16 cellular contexts compared by ENCODE assay signal in genomic region chr9:127231666-127232065, GRCh38. TPM values are rescaled to one million over a fixed set of nuclear protein-coding genes. Genes with fewer than 3 reads are reported as not detected.
DNase-seq lines count a peak whose midpoint lies in the region; ATAC-seq and TF ChIP-seq lines count a peak whose summit lies in the region.
"Had no signal": no experiment of that assay in that cellular context is flagged by ENCODE, and none has a peak within 500 bp of the region (broad histone marks: within the 10 kb centered on the region; RNA-seq: fewer than 3 reads in every experiment).

No MANE protein-coding gene starts in this region.

- no peak overlapping the region for H3K4me3 ChIP-seq in fibroblast of mammary gland (ENCODE audit: control insufficient read depth, low read depth, low read length)
- H3K4me3 ChIP-seq: BLaER1 treated with 17β-estradiol and CSF1 and Interleukin-3, amounts not matched to agents 10 nM and 100 nM had no signal

- H3K36me3 Mint-ChIP-seq in WTC11: no peaks in the 10 kb centered on the region
- H3K36me3 Mint-ChIP-seq: CD8-positive, alpha-beta T cell had no signal

- peaks cover 4% of the 10 kb centered on the region for H3K27me3 Mint-ChIP-seq in WTC11 (ENCODE audit: low read depth)
- H3K27me3 Mint-ChIP-seq: B cell had no signal

- DNase-seq in WTC11 (ENCODE audit: low spot score): no peak
- DNase-seq in amniotic epithelial cell (ENCODE audit: low read depth): peak; percentile 36
- DNase-seq in fibroblast of mammary gland (ENCODE audit: low read depth): peak; percentile 21
- DNase-seq in SIG-M5 treated with dmso at 0.1 percent for 504 hours (lab: John Stamatoyannopoulos, UW; ENCODE audit: unreplicated experiment): no peak
- DNase-seq in activated naive CD4-positive, alpha-beta T cell treated with anti-CD3 and anti-CD28 coated beads, Interleukin-2, amount 50 U/mL, for 16 hours: no peak
- DNase-seq in AG08396 (ENCODE audit: low spot score): no peak
- DNase-seq: ACHN; AML-193; Caco-2; Calu3; CD4-positive, alpha-beta T cell; CD8-positive, alpha-beta T cell; DMS79 treated with DMSO at 0.1 percent for 48 hours; GF-D8 had no signal

- H3K9me3 Mint-ChIP-seq in WTC11: no peaks in the 10 kb centered on the region
- H3K9me3 Mint-ChIP-seq: CD4-positive, alpha-beta T cell; CD8-positive, alpha-beta T cell had no signal

- POLR2A ChIA-PET in WTC11 (lab: Charles Lee): no interaction called here

- TF ChIP-seq CTCF in WTC11 (IDR thresholded peaks at IDR 0.05) (no peak), fibroblast of mammary gland (conservative IDR thresholded peaks at IDR 0.05; ENCODE audit: control insufficient read depth, insufficient read depth, low read depth, low read length) (no peak)

- ATAC-seq in WTC11: no peak
- ATAC-seq: CD8-positive, alpha-beta T cell had no signal

- H3K4me1 Mint-ChIP-seq in WTC11: peaks cover 5% of the 10 kb centered on the region

- no peak overlapping the region for H3K4me3 Mint-ChIP-seq in WTC11
- H3K4me3 Mint-ChIP-seq: B cell; CD4-positive, alpha-beta T cell; CD8-positive, alpha-beta T cell had no signal

- peak overlapping the region; percentile 63; the same call in 1 of the 2 replicates for H3K27ac Mint-ChIP-seq in WTC11
- H3K27ac Mint-ChIP-seq: B cell; CD4-positive, alpha-beta T cell; CD8-positive, alpha-beta T cell had no signal

- CTCF ChIA-PET in WTC11 (lab: Charles Lee): no interaction called here

TF ChIP-seq in WTC11, 78 proteins besides CTCF, POLR2A, EP300 and RAD21:
- no peak for TF ChIP-seq ZNF232 (CRISPR knock-in tag; IDR thresholded peaks at IDR 0.05)
- no peak for TF ChIP-seq ELF4 (CRISPR knock-in tag; IDR thresholded peaks at IDR 0.05; ENCODE audit: low read depth)
- TF ChIP-seq HMGXB4 (CRISPR knock-in tag; IDR thresholded peaks at IDR 0.05): no peak
- TF ChIP-seq, protein P1, sequence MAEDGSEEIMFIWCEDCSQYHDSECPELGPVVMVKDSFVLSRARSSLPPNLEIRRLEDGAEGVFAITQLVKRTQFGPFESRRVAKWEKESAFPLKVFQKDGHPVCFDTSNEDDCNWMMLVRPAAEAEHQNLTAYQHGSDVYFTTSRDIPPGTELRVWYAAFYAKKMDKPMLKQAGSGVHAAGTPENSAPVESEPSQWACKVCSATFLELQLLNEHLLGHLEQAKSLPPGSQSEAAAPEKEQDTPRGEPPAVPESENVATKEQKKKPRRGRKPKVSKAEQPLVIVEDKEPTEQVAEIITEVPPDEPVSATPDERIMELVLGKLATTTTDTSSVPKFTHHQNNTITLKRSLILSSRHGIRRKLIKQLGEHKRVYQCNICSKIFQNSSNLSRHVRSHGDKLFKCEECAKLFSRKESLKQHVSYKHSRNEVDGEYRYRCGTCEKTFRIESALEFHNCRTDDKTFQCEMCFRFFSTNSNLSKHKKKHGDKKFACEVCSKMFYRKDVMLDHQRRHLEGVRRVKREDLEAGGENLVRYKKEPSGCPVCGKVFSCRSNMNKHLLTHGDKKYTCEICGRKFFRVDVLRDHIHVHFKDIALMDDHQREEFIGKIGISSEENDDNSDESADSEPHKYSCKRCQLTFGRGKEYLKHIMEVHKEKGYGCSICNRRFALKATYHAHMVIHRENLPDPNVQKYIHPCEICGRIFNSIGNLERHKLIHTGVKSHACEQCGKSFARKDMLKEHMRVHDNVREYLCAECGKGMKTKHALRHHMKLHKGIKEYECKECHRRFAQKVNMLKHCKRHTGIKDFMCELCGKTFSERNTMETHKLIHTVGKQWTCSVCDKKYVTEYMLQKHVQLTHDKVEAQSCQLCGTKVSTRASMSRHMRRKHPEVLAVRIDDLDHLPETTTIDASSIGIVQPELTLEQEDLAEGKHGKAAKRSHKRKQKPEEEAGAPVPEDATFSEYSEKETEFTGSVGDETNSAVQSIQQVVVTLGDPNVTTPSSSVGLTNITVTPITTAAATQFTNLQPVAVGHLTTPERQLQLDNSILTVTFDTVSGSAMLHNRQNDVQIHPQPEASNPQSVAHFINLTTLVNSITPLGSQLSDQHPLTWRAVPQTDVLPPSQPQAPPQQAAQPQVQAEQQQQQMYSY (CRISPR knock-in tag; IDR thresholded peaks at IDR 0.05): no peak
- TF ChIP-seq NR1H2 (CRISPR knock-in tag; IDR thresholded peaks at IDR 0.05): no peak
- TF ChIP-seq, protein P2, sequence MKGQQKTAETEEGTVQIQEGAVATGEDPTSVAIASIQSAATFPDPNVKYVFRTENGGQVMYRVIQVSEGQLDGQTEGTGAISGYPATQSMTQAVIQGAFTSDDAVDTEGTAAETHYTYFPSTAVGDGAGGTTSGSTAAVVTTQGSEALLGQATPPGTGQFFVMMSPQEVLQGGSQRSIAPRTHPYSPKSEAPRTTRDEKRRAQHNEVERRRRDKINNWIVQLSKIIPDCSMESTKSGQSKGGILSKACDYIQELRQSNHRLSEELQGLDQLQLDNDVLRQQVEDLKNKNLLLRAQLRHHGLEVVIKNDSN (CRISPR knock-in tag; IDR thresholded peaks at IDR 0.05): no peak
- TF ChIP-seq, protein P3, sequence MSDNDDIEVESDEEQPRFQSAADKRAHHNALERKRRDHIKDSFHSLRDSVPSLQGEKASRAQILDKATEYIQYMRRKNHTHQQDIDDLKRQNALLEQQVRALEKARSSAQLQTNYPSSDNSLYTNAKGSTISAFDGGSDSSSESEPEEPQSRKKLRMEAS (CRISPR knock-in tag; IDR thresholded peaks at IDR 0.05): no peak

RNA-seq across cellular contexts. Expression of gene GARNL3, which starts 32.9 kb away (rescaled TPM):
- total RNA-seq in WTC11 (2021): 17.8 to 22.4 TPM (median 20.3 TPM) in 3 replicates

Comparison
In these comparisons a context has a peak if more than half of its experiments do, and no peak if none do; other contexts are left out.
1. DNase-seq: peak in amniotic epithelial cell (single experiment) and fibroblast of mammary gland (single experiment); none in WTC11 (single experiment), SIG-M5 treated with dmso at 0.1 percent for 504 hours (single experiment), activated naive CD4-positive, alpha-beta T cell treated with anti-CD3 and anti-CD28 coated beads, Interleukin-2, amount 50 U/mL, for 16 hours (single experiment) and AG08396 (single experiment).